Comparison of ENCODE assay signal across 21 cellular contexts in the genomic region with DNA sequence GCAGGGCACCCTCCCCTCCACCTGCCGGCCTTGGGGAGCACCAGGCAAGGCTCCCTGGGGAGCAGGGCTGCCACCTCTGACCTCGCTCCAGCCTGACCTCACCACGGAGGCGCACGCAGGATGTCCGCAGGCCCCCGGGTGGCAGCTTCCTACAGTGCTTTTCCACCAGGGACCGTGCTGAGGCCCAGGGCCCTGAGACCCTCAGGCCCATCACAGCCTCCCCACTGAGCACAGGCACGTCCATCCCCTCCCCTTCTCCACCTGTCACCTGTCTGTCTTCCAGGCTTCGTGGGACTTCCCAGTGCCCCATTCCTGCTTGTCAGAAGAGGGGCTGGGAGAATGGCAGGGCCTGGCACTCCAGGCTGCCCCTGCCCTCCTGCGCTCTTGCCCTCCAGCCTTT.
DNase-seq lines count a peak whose midpoint lies in the region; ATAC-seq and TF ChIP-seq lines count a peak whose summit lies in the region.
"Had no signal": no experiment of that assay in that cellular context is flagged by ENCODE, and none has a peak within 500 bp of the region (broad histone marks: within the 10 kb centered on the region; RNA-seq: fewer than 3 reads in every experiment).

No MANE protein-coding gene starts in this region.

- H3K4me3 ChIP-seq in right cardiac atrium (ENCODE audit: low read length) (no peak overlapping the region), NT2/D1 (ENCODE audit: insufficient read length, low read depth) (no peak overlapping the region), HAP-1 (no peak overlapping the region), breast epithelium (no peak overlapping the region)
- H3K4me3 ChIP-seq: GM23338 had no signal

- H3K9me3 ChIP-seq in right cardiac atrium (ENCODE audit: control insufficient read depth, low read length) (no peaks in the 10 kb centered on the region), NT2/D1 (ENCODE audit: insufficient read depth, low read length) (no peaks in the 10 kb centered on the region), HAP-1 (no peaks in the 10 kb centered on the region), breast epithelium (no peaks in the 10 kb centered on the region)

- H3K36me3 ChIP-seq in NT2/D1 (ENCODE audit: insufficient read depth, insufficient read length, low read length) (no peaks in the 10 kb centered on the region), HAP-1 (replicated peaks) (no peaks in the 10 kb centered on the region), breast epithelium (no peaks in the 10 kb centered on the region)

- H3K4me3 Mint-ChIP-seq in effector memory CD8-positive, alpha-beta T cell = no peak overlapping the region
- H3K4me3 Mint-ChIP-seq: CD4-positive, CD25-positive, alpha-beta regulatory T cell; GM23338 had no signal

- peaks cover 0 to 5% of the 10 kb centered on the region in 2 donors for H3K4me1 Mint-ChIP-seq in effector memory CD8-positive, alpha-beta T cell (ENCODE audit: low read depth in 2 of 2)

- H3K27ac Mint-ChIP-seq in effector memory CD8-positive, alpha-beta T cell = peak overlapping the region; percentile 55 to 68
- H3K27ac Mint-ChIP-seq: CD4-positive, CD25-positive, alpha-beta regulatory T cell had no signal

- WGBS in right cardiac atrium = 93% methylated on average over 11 of the region's 11 CpGs

- peak overlapping the region; percentile 21 for H3K9ac ChIP-seq in NT2/D1 (ENCODE audit: insufficient read length, low read depth)

- H3K27ac ChIP-seq in right cardiac atrium (ENCODE audit: low read length) (no peak overlapping the region), breast epithelium (no peak overlapping the region)

- ATAC-seq in Right ventricle myocardium superior (ENCODE audit: poor library complexity) (no peak), right cardiac atrium (no peak)
- ATAC-seq in effector memory CD8-positive, alpha-beta T cell (replicated peaks) = no peak
- ATAC-seq: GM23338, HCT116 had no signal

- H3K27me3 ChIP-seq in right cardiac atrium (ENCODE audit: control insufficient read depth, insufficient read depth) (no peaks in the 10 kb centered on the region), NT2/D1 (ENCODE audit: insufficient read depth, insufficient read length) (no peaks in the 10 kb centered on the region), HAP-1 (ENCODE audit: low read depth) (no peaks in the 10 kb centered on the region), breast epithelium (no peaks in the 10 kb centered on the region)

- in situ Hi-C loops in G401 (cut with HindIII; ENCODE audit: low sequenced_read_pairs) = no loop called here
- in situ Hi-C loops in HAP-1 (cut with MboI; ENCODE audit: low sequenced_read_pairs) = no loop called here

- intact Hi-C loops in Right ventricle myocardium superior (cut with DNase I) (no loop called here), right cardiac atrium (cut with DNase I) (no loop called here), breast epithelium (cut with DNase I; ENCODE audit: low total_unique reads) (no loop called here)

- no peak for TF ChIP-seq POLR2A in breast epithelium (IDR thresholded peaks at IDR 0.05)

- H3K36me3 Mint-ChIP-seq in effector memory CD8-positive, alpha-beta T cell (ENCODE audit: insufficient read depth) = peaks cover 5% of the 10 kb centered on the region
- H3K36me3 Mint-ChIP-seq: CD4-positive, CD25-positive, alpha-beta regulatory T cell had no signal

- H3K27me3 Mint-ChIP-seq in effector memory CD8-positive, alpha-beta T cell = no peaks in the 10 kb centered on the region
- H3K27me3 Mint-ChIP-seq: CD4-positive, CD25-positive, alpha-beta regulatory T cell had no signal

- H3K9me3 Mint-ChIP-seq in effector memory CD8-positive, alpha-beta T cell = no peaks in the 10 kb centered on the region
- H3K9me3 Mint-ChIP-seq: CD4-positive, CD25-positive, alpha-beta regulatory T cell; GM23338 had no signal

- H3K4me1 ChIP-seq in right cardiac atrium (ENCODE audit: control insufficient read depth, insufficient read depth, low read length) = no peaks in the 10 kb centered on the region
- peaks cover 14% of the 10 kb centered on the region for H3K4me1 ChIP-seq in NT2/D1 (ENCODE audit: insufficient read depth, insufficient read length)
- H3K4me1 ChIP-seq in HAP-1 = no peaks in the 10 kb centered on the region
- no peaks in the 10 kb centered on the region for H3K4me1 ChIP-seq in breast epithelium

- peak; percentile 35 for DNase-seq in Right ventricle myocardium superior
- no peak for DNase-seq in right cardiac atrium
- no peak for DNase-seq in NT2/D1 (ENCODE audit: low read depth, low spot score)
- DNase-seq in effector memory CD8-positive, alpha-beta T cell = no peak
- no peak for DNase-seq in activated naive CD4-positive, alpha-beta T cell (lab: John Stamatoyannopoulos, UW)
- DNase-seq in G401 (ENCODE audit: low spot score) = no peak
- no peak for DNase-seq in HAP-1 (ENCODE audit: low spot score in 2 of 2)
- DNase-seq in breast epithelium (ENCODE audit: low spot score in 2 of 2) = no peak
- DNase-seq: CD4-positive, CD25-positive, alpha-beta regulatory T cell; COR-L47; DMS79; IMR-90; Kasumi-1; NCI-H1694; NCI-H2081; NCI-H2171; NCI-H446; NCI-H526; SIG-M5 had no signal

- no peak for TF ChIP-seq CTCF in breast epithelium (IDR thresholded peaks at IDR 0.05)
